In the genomic region with DNA sequence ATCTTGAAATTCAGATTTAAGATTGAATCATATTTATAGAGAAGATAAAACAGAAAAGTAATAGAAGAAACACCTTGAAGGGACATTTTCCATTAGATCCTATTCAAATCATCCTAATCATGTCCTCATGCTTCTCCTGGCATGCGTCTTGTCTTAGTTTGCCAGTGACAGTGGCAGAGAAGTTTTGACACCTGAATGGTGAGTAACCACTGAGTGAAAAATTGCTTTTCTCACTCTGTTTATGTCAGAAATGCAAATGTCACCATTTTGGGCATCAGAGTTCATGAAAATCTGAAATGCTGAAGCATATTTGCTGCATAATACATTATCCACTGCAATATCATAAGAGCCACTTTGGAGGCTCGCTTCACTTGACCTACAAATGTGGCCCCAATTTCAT, we compare ENCODE assay signal across 19 cellular contexts.
DNase-seq lines count a peak whose midpoint lies in the region; ATAC-seq and TF ChIP-seq lines count a peak whose summit lies in the region.
"Had no signal": no experiment of that assay in that cellular context is flagged by ENCODE, and none has a peak within 500 bp of the region (broad histone marks: within the 10 kb centered on the region; RNA-seq: fewer than 3 reads in every experiment).

No MANE protein-coding gene starts in this region.

- TF ChIP-seq RAD21 in SK-N-SH (IDR thresholded peaks at IDR 0.05; ENCODE audit: low read length): no peak
- TF ChIP-seq RAD21 in neural cell (conservative IDR thresholded peaks at IDR 0.05): no peak

- H3K9me3 ChIP-seq in SK-N-SH (no peaks in the 10 kb centered on the region), neural cell (ENCODE audit: low read length) (no peaks in the 10 kb centered on the region), right lobe of liver (no peaks in the 10 kb centered on the region)
- H3K9me3 ChIP-seq: A549; BLaER1 treated with 17β-estradiol and CSF1 and Interleukin-3, amounts not matched to agents 10 nM and 100 nM; Caco-2 had no signal

- H4K5ac ChIP-seq in mesendoderm (ENCODE audit: low read length): no peak overlapping the region

- TF ChIP-seq EP300 in SK-N-SH (IDR thresholded peaks at IDR 0.05; ENCODE audit: borderline replicate concordance in 1 of 2, low read depth in 1 of 2, low read length in 1 of 2): no peak
- TF ChIP-seq EP300 in neural cell (conservative IDR thresholded peaks at IDR 0.05; ENCODE audit: poor library complexity, severe bottlenecking): peak; percentile 84

- ATAC-seq in SK-N-SH treated with all-trans-retinoic acid at 6 μM for 48 hours: no peak
- ATAC-seq in right lobe of liver: no peak
- no peak for ATAC-seq in GM21447 (IDR thresholded peaks at IDR 0.05; ENCODE audit: unreplicated experiment)
- ATAC-seq: A549; CD8-positive, alpha-beta T cell had no signal

- H3K4me3 ChIP-seq in SK-N-SH (ENCODE audit: low read depth in 2 of 2, low read length in 1 of 2): no peak overlapping the region
- H3K4me3 ChIP-seq in mesendoderm (ENCODE audit: low read length): no peak overlapping the region
- H3K4me3 ChIP-seq in neural cell (ENCODE audit: low read length): no peak overlapping the region
- no peak overlapping the region for H3K4me3 ChIP-seq in right lobe of liver
- H3K4me3 ChIP-seq: A549; BLaER1 treated with 17β-estradiol and CSF1 and Interleukin-3, amounts not matched to agents 10 nM and 100 nM had no signal

- H3K9me3 Mint-ChIP-seq in activated naive CD4-positive, alpha-beta T cell treated with anti-CD3 and anti-CD28 coated beads, Interleukin-2, amount 10 ng/mL, durations not matched to agents 7 days and 5 days: no peaks in the 10 kb centered on the region
- H3K9me3 Mint-ChIP-seq: CD4-positive, alpha-beta T cell; CD8-positive, alpha-beta T cell had no signal

- H3F3A ChIP-seq in SK-N-SH (replicated peaks; ENCODE audit: insufficient read depth) (no peaks in the 10 kb centered on the region), neural cell (ENCODE audit: insufficient read depth, low read length, poor library complexity, severe bottlenecking) (no peaks in the 10 kb centered on the region)

- H3K23ac ChIP-seq in mesendoderm (ENCODE audit: low read length): peak overlapping the region; percentile 90

- H4K20me1 ChIP-seq in SK-N-SH (ENCODE audit: insufficient read depth) (no peaks in the 10 kb centered on the region), neural cell (ENCODE audit: insufficient read depth) (no peaks in the 10 kb centered on the region)
- H4K20me1 ChIP-seq: BLaER1 treated with 17β-estradiol and CSF1 and Interleukin-3, amounts not matched to agents 10 nM and 100 nM had no signal

- H3K79me2 ChIP-seq in SK-N-SH (ENCODE audit: insufficient read depth): no peaks in the 10 kb centered on the region; the same call in 1 of the 2 replicates
- H3K79me2 ChIP-seq in mesendoderm (ENCODE audit: control insufficient read depth, insufficient read depth, low read length): no peaks in the 10 kb centered on the region
- H3K79me2 ChIP-seq in neural cell (replicated peaks; ENCODE audit: insufficient read depth, low read length): no peaks in the 10 kb centered on the region

- H3K36me3 ChIP-seq in SK-N-SH (replicated peaks in 1 of 2; ENCODE audit: control insufficient read depth in 1 of 2, insufficient read depth in 2 of 2, low read length in 1 of 2) (no peaks in the 10 kb centered on the region), mesendoderm (ENCODE audit: control insufficient read depth, insufficient read depth, low read length) (no peaks in the 10 kb centered on the region), neural cell (ENCODE audit: insufficient read depth, low read length) (no peaks in the 10 kb centered on the region), right lobe of liver (no peaks in the 10 kb centered on the region)
- H3K36me3 ChIP-seq: BLaER1 treated with 17β-estradiol and CSF1 and Interleukin-3, amounts not matched to agents 10 nM and 100 nM had no signal

- H3K79me1 ChIP-seq in mesendoderm (ENCODE audit: low read length): no peaks in the 10 kb centered on the region

- no peak for TF ChIP-seq CTCF in SK-N-SH (IDR thresholded peaks at IDR 0.05)
- TF ChIP-seq CTCF in neural cell (IDR thresholded peaks at IDR 0.05; ENCODE audit: poor library complexity, severe bottlenecking): no peak
- TF ChIP-seq CTCF in right lobe of liver (IDR thresholded peaks at IDR 0.05): no peak

- no peak overlapping the region for H2BK120ac ChIP-seq in mesendoderm (ENCODE audit: low read depth, low read length)

- no peak overlapping the region for H3K4ac ChIP-seq in mesendoderm (ENCODE audit: low read depth, low read length)

- H3K27me3 Mint-ChIP-seq in activated naive CD4-positive, alpha-beta T cell treated with anti-CD3 and anti-CD28 coated beads, Interleukin-2, amount 10 ng/mL, durations not matched to agents 7 days and 5 days: no peaks in the 10 kb centered on the region

- H3K4me1 ChIP-seq in SK-N-SH (ENCODE audit: control insufficient read depth in 1 of 2, insufficient read depth in 2 of 2, low read depth in 1 of 2, low read length in 1 of 2) (peaks cover 0 to 8% of the 10 kb centered on the region in 2 experiments; a peak in 2 of 4 replicates), mesendoderm (ENCODE audit: control insufficient read depth, low read depth, low read length) (peaks cover 5% of the 10 kb centered on the region), right lobe of liver (no peaks in the 10 kb centered on the region)
- H3K4me1 ChIP-seq: A549; BLaER1 treated with 17β-estradiol and CSF1 and Interleukin-3, amounts not matched to agents 10 nM and 100 nM; Caco-2 had no signal

- H3K4me2 ChIP-seq in SK-N-SH (0 out of 2 replicates have a peak overlapping the region, but pooled peaks have one; percentile 9), mesendoderm (ENCODE audit: low read length) (no peak overlapping the region), neural cell (ENCODE audit: low read length) (peak overlapping the region; percentile 10)
- H3K4me2 ChIP-seq: A549; BLaER1 treated with 17β-estradiol and CSF1 and Interleukin-3, amounts not matched to agents 10 nM and 100 nM had no signal

- no peaks in the 10 kb centered on the region for H3K36me3 Mint-ChIP-seq in activated naive CD4-positive, alpha-beta T cell treated with anti-CD3 and anti-CD28 coated beads, Interleukin-2, amount 10 ng/mL, durations not matched to agents 7 days and 5 days
- H3K36me3 Mint-ChIP-seq: CD8-positive, alpha-beta T cell had no signal

- no peak overlapping the region for H2BK15ac ChIP-seq in mesendoderm (replicated peaks; ENCODE audit: low read depth)

- H3K18ac ChIP-seq in mesendoderm (ENCODE audit: low read length): no peak overlapping the region

- DNase-seq in SK-N-SH (no peak), mesendoderm (no peak), right lobe of liver (no peak)
- DNase-seq in activated naive CD4-positive, alpha-beta T cell treated with anti-CD3 and anti-CD28 coated beads, Interleukin-2, amount 10 ng/mL, durations not matched to agents 7 days and 5 days: no peak
- DNase-seq: AML-193; Caco-2; Calu3; CD4-positive, alpha-beta T cell; CD8-positive, alpha-beta T cell; DMS79 treated with DMSO at 0.1 percent for 48 hours; GF-D8 had no signal

- no peak overlapping the region for H2AK5ac ChIP-seq in mesendoderm (ENCODE audit: low read length)

- H4K8ac ChIP-seq in mesendoderm (ENCODE audit: low read depth, low read length): no peak overlapping the region

- H3K27ac Mint-ChIP-seq in activated naive CD4-positive, alpha-beta T cell treated with anti-CD3 and anti-CD28 coated beads, Interleukin-2, amount 10 ng/mL, durations not matched to agents 7 days and 5 days: no peak overlapping the region
- H3K27ac Mint-ChIP-seq: B cell; CD4-positive, alpha-beta T cell; CD8-positive, alpha-beta T cell had no signal

- no peak overlapping the region for H2BK5ac ChIP-seq in mesendoderm (ENCODE audit: low read length)

- no peak for TF ChIP-seq POLR2A in right lobe of liver (IDR thresholded peaks at IDR 0.05)

- H2AFZ ChIP-seq in SK-N-SH (ENCODE audit: low read depth) (no peak overlapping the region), neural cell (ENCODE audit: low read depth, low read length) (no peak overlapping the region)

- no peaks in the 10 kb centered on the region for H3K4me1 Mint-ChIP-seq in activated naive CD4-positive, alpha-beta T cell treated with anti-CD3 and anti-CD28 coated beads, Interleukin-2, amount 10 ng/mL, durations not matched to agents 7 days and 5 days
- H3K4me1 Mint-ChIP-seq: B cell had no signal

- no peak overlapping the region for H3K27ac ChIP-seq in SK-N-SH (ENCODE audit: low read depth in 2 of 2, low read length in 1 of 2)
- H3K27ac ChIP-seq in mesendoderm (ENCODE audit: low read depth, low read length): no peak overlapping the region
- H3K27ac ChIP-seq in neural cell (ENCODE audit: low read length): peak overlapping the region; percentile 68
- H3K27ac ChIP-seq in right lobe of liver: no peak overlapping the region
- H3K27ac ChIP-seq: 22Rv1; A549; BLaER1 treated with 17β-estradiol and CSF1 and Interleukin-3, amounts not matched to agents 10 nM and 100 nM; C4-2B had no signal

- no peaks in the 10 kb centered on the region for H3K9me2 ChIP-seq in SK-N-SH
- no peaks in the 10 kb centered on the region for H3K9me2 ChIP-seq in neural cell (ENCODE audit: insufficient read depth, low read length)

- intact Hi-C loops in right lobe of liver (cut with DNase I): no loop called here

- H3K27me3 ChIP-seq in SK-N-SH (ENCODE audit: insufficient read depth) (no peaks in the 10 kb centered on the region), mesendoderm (ENCODE audit: insufficient read depth, low read length, poor library complexity) (no peaks in the 10 kb centered on the region), neural cell (ENCODE audit: insufficient read depth, low read depth, low read length) (no peaks in the 10 kb centered on the region), right lobe of liver (no peaks in the 10 kb centered on the region)
- H3K27me3 ChIP-seq: BLaER1 treated with 17β-estradiol and CSF1 and Interleukin-3, amounts not matched to agents 10 nM and 100 nM had no signal

- CTCF ChIA-PET in SK-N-SH (lab: Yijun Ruan, JAX): interaction anchor here (0.9 to 2.1 kb wide), 2 partner anchors 15 to 16 kb away, joined by 6 to 9 read pairs; no protein-coding TSS in a partner anchor
- CTCF ChIA-PET in activated naive CD4-positive, alpha-beta T cell treated with anti-CD3 and anti-CD28 coated beads, Interleukin-2, amount 10 ng/mL, durations not matched to agents 7 days and 5 days (lab: Charles Lee): no interaction called here

- POLR2A ChIA-PET in SK-N-SH (lab: Yijun Ruan, JAX): no interaction called here

- 92% methylated on average over 2 of the region's 2 CpGs for WGBS in SK-N-SH (ENCODE audit: low lambda C conversion rate)
- no CpG with 5 or more reads among the region's 2 CpGs for WGBS in mesendoderm (ENCODE audit: extremely low coverage, insufficient coverage, low lambda C conversion rate)
- WGBS in right lobe of liver (ENCODE audit: insufficient coverage, low coverage, low lambda C conversion rate, missing lambda C conversion rate): 79% methylated on average over 2 of the region's 2 CpGs

- no peak overlapping the region for H3K4me3 Mint-ChIP-seq in activated naive CD4-positive, alpha-beta T cell treated with anti-CD3 and anti-CD28 coated beads, Interleukin-2, amount 10 ng/mL, durations not matched to agents 7 days and 5 days
- H3K4me3 Mint-ChIP-seq: B cell; CD4-positive, alpha-beta T cell; CD8-positive, alpha-beta T cell had no signal

- H3K9ac ChIP-seq in SK-N-SH (no peak overlapping the region), mesendoderm (ENCODE audit: low read length) (no peak overlapping the region), neural cell (ENCODE audit: low read length) (peak overlapping the region; percentile 15)
- H3K9ac ChIP-seq: BLaER1 treated with 17β-estradiol and CSF1 and Interleukin-3, amounts not matched to agents 10 nM and 100 nM had no signal

- no peak overlapping the region for H3K56ac ChIP-seq in mesendoderm (ENCODE audit: low read length)
